Comparison of ENCODE assay signal across 9 cellular contexts in genomic region chr10:46635364-46635959, GRCh38. TPM values are rescaled to one million over a fixed set of nuclear protein-coding genes. Genes with fewer than 3 reads are reported as not detected.
DNase-seq lines count a peak whose midpoint lies in the region; ATAC-seq and TF ChIP-seq lines count a peak whose summit lies in the region.
"Not testable (repeated sequence)": the region's sequence is repeated elsewhere in the genome, so short reads cannot be mapped to it uniquely, and the experiment has no call there.
"Had no signal": no experiment of that assay in that cellular context is flagged by ENCODE, and none has a peak within 500 bp of the region (broad histone marks: within the 10 kb centered on the region; RNA-seq: fewer than 3 reads in every experiment).

No MANE protein-coding gene starts in this region.

- H3K23ac ChIP-seq in neuronal stem cell (ENCODE audit: low read depth, low read length, poor library complexity): not testable (repeated sequence)

- not testable (repeated sequence) for H3K36me3 ChIP-seq in WERI-Rb-1; neuronal stem cell (replicated peaks in 1 of 2; ENCODE audit: control insufficient read depth in 2 of 2, insufficient read depth in 2 of 2, low read length in 2 of 2); vagina

- not testable (repeated sequence) for H3K18ac ChIP-seq in neuronal stem cell (ENCODE audit: low read length)

- not testable (repeated sequence) for H2AFZ ChIP-seq in neuronal stem cell (ENCODE audit: low read length)

- WGBS in neuronal stem cell (ENCODE audit: extremely low coverage in 2 of 2, insufficient read length in 2 of 2, insufficient replicate concordance in 1 of 2), 2 donors: no CpG with 5 or more reads among the region's 63 CpGs

- not testable (repeated sequence) for H3K4ac ChIP-seq in neuronal stem cell (ENCODE audit: low read length)

- not testable (repeated sequence) for H4K8ac ChIP-seq in neuronal stem cell (ENCODE audit: low read depth, low read length)

- H3K4me2 ChIP-seq in neuronal stem cell (ENCODE audit: insufficient read depth, low read length, poor library complexity, severe bottlenecking): peak overlapping the region; percentile 11

- ATAC-seq in GM19043 (IDR thresholded peaks at IDR 0.05; ENCODE audit: low read depth, unreplicated experiment) (peak; percentile 68), HG02571 (IDR thresholded peaks at IDR 0.05; ENCODE audit: unreplicated experiment) (peak; percentile 91), HG03460 (IDR thresholded peaks at IDR 0.05; ENCODE audit: unreplicated experiment) (peak; percentile 75), left cardiac atrium (peak; percentile 97 to 98)

- not testable (repeated sequence) for H3K36me3 Mint-ChIP-seq in brain

- H3K9me3 ChIP-seq in WERI-Rb-1 (ENCODE audit: severe bottlenecking); neuronal stem cell (replicated peaks in 1 of 2; ENCODE audit: control insufficient read depth in 2 of 2, insufficient read depth in 1 of 2, low read depth in 1 of 2, low read length in 2 of 2); vagina: not testable (repeated sequence)

- not testable (repeated sequence) for H3K27ac Mint-ChIP-seq in brain

- not testable (repeated sequence) for H2BK120ac ChIP-seq in neuronal stem cell (ENCODE audit: low read depth, low read length)

- not testable (repeated sequence) for H2BK5ac ChIP-seq in neuronal stem cell (ENCODE audit: low read length)

- H3K14ac ChIP-seq in neuronal stem cell (ENCODE audit: low read length): not testable (repeated sequence)

- TF ChIP-seq POLR2A in vagina (IDR thresholded peaks at IDR 0.05): not testable (repeated sequence)

- H2BK15ac ChIP-seq in neuronal stem cell (ENCODE audit: low read length): not testable (repeated sequence)

- not testable (repeated sequence) for H3K79me1 ChIP-seq in neuronal stem cell (ENCODE audit: low read depth, low read length)

- intact Hi-C loops in left cardiac atrium (cut with DNase I); vagina (cut with DNase I): not testable (repeated sequence)

- peak overlapping the region; percentile 34 for H3K4me3 ChIP-seq in WERI-Rb-1 (ENCODE audit: low read depth, low read length)
- H3K4me3 ChIP-seq in neuronal stem cell (ENCODE audit: low read length in 2 of 2): peak overlapping the region in 1 of 2 donors; percentile 29
- H3K4me3 ChIP-seq in vagina: peak overlapping the region; percentile 26 to 35

- TF ChIP-seq CTCF in WERI-Rb-1 (IDR thresholded peaks at IDR 0.05; ENCODE audit: low read depth, low read length); brain (conservative IDR thresholded peaks at IDR 0.05); vagina (IDR thresholded peaks at IDR 0.05): not testable (repeated sequence)

- H4K91ac ChIP-seq in neuronal stem cell (ENCODE audit: low read depth, low read length, poor library complexity): not testable (repeated sequence)

- not testable (repeated sequence) for H3K4me1 Mint-ChIP-seq in brain

- H2BK12ac ChIP-seq in neuronal stem cell (ENCODE audit: low read length): not testable (repeated sequence)

- H3K9ac ChIP-seq in neuronal stem cell (ENCODE audit: low read depth, low read length, poor library complexity): not testable (repeated sequence)

- not testable (repeated sequence) for H2AK5ac ChIP-seq in neuronal stem cell (ENCODE audit: low read depth, low read length)

- not testable (repeated sequence) for H3K27me3 ChIP-seq in WERI-Rb-1 (ENCODE audit: insufficient read depth, low read depth, severe bottlenecking); neuronal stem cell (ENCODE audit: control insufficient read depth in 3 of 3, insufficient read depth in 3 of 3, low read depth in 1 of 3, low read length in 3 of 3); vagina

- not testable (repeated sequence) for DNase-seq in WERI-Rb-1; left cardiac atrium; neuronal stem cell (ENCODE audit: low spot score); vagina (ENCODE audit: extremely low spot score in 2 of 2)

- peak overlapping the region; percentile 74 to 85 (median 78) for H3K4me3 Mint-ChIP-seq in brain

- H3K9me3 Mint-ChIP-seq in brain: not testable (repeated sequence)

- not testable (repeated sequence) for H3K27ac ChIP-seq in WERI-Rb-1; neuronal stem cell (replicated peaks; ENCODE audit: low read length); vagina

- not testable (repeated sequence) for H3K27me3 Mint-ChIP-seq in brain

- not testable (repeated sequence) for H3K4me1 ChIP-seq in neuronal stem cell (ENCODE audit: control insufficient read depth in 2 of 2, insufficient read depth in 1 of 2, low read depth in 1 of 2, low read length in 2 of 2); vagina

RNA-seq across cellular contexts. Expression of gene SYT15, which starts 56.5 kb away (rescaled TPM):
- 0.51 TPM for polyA plus RNA-seq in brain (ENCODE audit: insufficient read depth, low read depth, low replicate concordance)
- total RNA-seq in left cardiac atrium (1 to 10 TPM; 4.6 to 4.9 TPM), vagina (5.4 TPM)
- polyA plus RNA-seq in neuronal stem cell (2013, experiment 1 of 2): 0.22 TPM
- 0.24 TPM for polyA plus RNA-seq in neuronal stem cell (2013, experiment 2 of 2)
- total RNA-seq: HT-29 had no signal
